Comparison of ENCODE assay signal across 24 cellular contexts in genomic region chr4:17494833-17495232, GRCh38. TPM values are rescaled to one million over a fixed set of nuclear protein-coding genes. Genes with fewer than 3 reads are reported as not detected.
DNase-seq lines count a peak whose midpoint lies in the region; ATAC-seq, FAIRE-seq and TF ChIP-seq lines count a peak whose summit lies in the region.
"Had no signal": no experiment of that assay in that cellular context is flagged by ENCODE, and none has a peak within 500 bp of the region (broad histone marks: within the 10 kb centered on the region; RNA-seq: fewer than 3 reads in every experiment).

No MANE protein-coding gene starts in this region.

- H3K4me1 ChIP-seq in K562 (replicated peaks in 1 of 2; ENCODE audit: control insufficient read depth in 2 of 2, insufficient read depth in 2 of 2, low read length in 2 of 2) (peaks cover 8 to 20% of the 10 kb centered on the region in 2 experiments), hepatocyte (ENCODE audit: insufficient read depth) (peaks cover 19% of the 10 kb centered on the region)

- no peaks in the 10 kb centered on the region for H4K20me1 ChIP-seq in K562 (replicated peaks; ENCODE audit: control insufficient read depth, insufficient read depth, low read length)
- no peaks in the 10 kb centered on the region for H4K20me1 ChIP-seq in hepatocyte (ENCODE audit: insufficient read depth, poor library complexity, severe bottlenecking)

- 74% methylated on average over 4 of the region's 7 CpGs for WGBS in K562 (ENCODE audit: insufficient coverage, low coverage, missing lambda C conversion rate)
- 95% methylated on average over 7 of the region's 7 CpGs for WGBS in hepatocyte (ENCODE audit: low lambda C conversion rate, missing lambda C conversion rate)

- intact Hi-C loops in K562 (cut with micrococcal nuclease) = no loop called here

- no peak for TF ChIP-seq RAD21 in K562 (CRISPR knock-in tag; conservative IDR thresholded peaks at IDR 0.05 in 1 of 2, IDR thresholded peaks at IDR 0.05 in 1 of 2)

- peaks cover 1 to 7% of the 10 kb centered on the region in 2 donors for H3K36me3 Mint-ChIP-seq in activated naive CD4-positive, alpha-beta T cell treated with anti-CD3 and anti-CD28 coated beads, Interleukin-2, amount 50 U/mL, for 72 hours

- H3K27ac ChIP-seq in K562 (ENCODE audit: extremely low read depth, low read depth, low read length) = no peak overlapping the region; the same call in 1 of the 3 replicates
- H3K27ac ChIP-seq in hepatocyte = peak overlapping the region; percentile 70
- H3K27ac ChIP-seq: KMS-11 had no signal

- no peak overlapping the region for H3K9ac ChIP-seq in K562 (ENCODE audit: insufficient read depth in 1 of 2, low read depth in 2 of 2, low read length in 2 of 2)
- H3K9ac ChIP-seq: KMS-11 had no signal

- POLR2A ChIA-PET in K562 (lab: Yijun Ruan, JAX) = interaction anchor here (1.0 to 1.6 kb wide), 2 partner anchors 9 to 10 kb away, joined by 3 to 5 read pairs; no protein-coding TSS in a partner anchor

- H3K9me3 ChIP-seq in K562 (replicated peaks; ENCODE audit: control insufficient read depth, insufficient read depth, low read depth, low read length) = no peaks in the 10 kb centered on the region
- no peaks in the 10 kb centered on the region for H3K9me3 ChIP-seq in hepatocyte (ENCODE audit: low read depth)

- H3K4me2 ChIP-seq in K562 (ENCODE audit: insufficient read depth, low read length) (no peak overlapping the region), hepatocyte (no peak overlapping the region)
- H3K4me2 ChIP-seq: KMS-11 had no signal

- H3K79me2 ChIP-seq in K562 (ENCODE audit: control insufficient read depth, insufficient read depth, low read length) (peaks cover 14% of the 10 kb centered on the region; the same call in 2 of the 3 replicates), hepatocyte (peaks cover 5% of the 10 kb centered on the region)

- CTCF ChIA-PET in K562 (lab: Yijun Ruan, JAX; ENCODE audit: low intra/inter-chr PET ratio) = no interaction called here

- in situ Hi-C loops in K562 (cut with MboI) = no loop called here

- H3K27me3 ChIP-seq in K562 (ENCODE audit: control insufficient read depth in 2 of 2, insufficient read depth in 2 of 2, low read length in 2 of 2) (no peaks in the 10 kb centered on the region; a peak in 1 of 5 replicates), hepatocyte (no peaks in the 10 kb centered on the region)

- no peak for TF ChIP-seq EP300 in K562 (IDR thresholded peaks at IDR 0.05; ENCODE audit: low read length)

- TF ChIP-seq CTCF in K562 (IDR thresholded peaks at IDR 0.05 in 2 of 3, conservative IDR thresholded peaks at IDR 0.05 in 1 of 3; ENCODE audit: insufficient read depth in 2 of 3, low read depth in 1 of 3, low read length in 3 of 3) (no peak), hepatocyte (IDR thresholded peaks at IDR 0.05; ENCODE audit: poor library complexity) (no peak)

- no peak for DNase-seq in activated naive CD4-positive, alpha-beta T cell treated with anti-CD3 and anti-CD28 coated beads, Interleukin-2, amount 50 U/mL, for 72 hours (ENCODE audit: low spot score in 2 of 2)
- no peak for DNase-seq in activated naive CD4-positive, alpha-beta T cell (lab: John Stamatoyannopoulos, UW)
- DNase-seq in K562 (ENCODE audit: extremely low read depth in 1 of 4, low spot score in 3 of 4) = no peak
- no peak for DNase-seq in hepatocyte (ENCODE audit: low spot score)
- no peak for DNase-seq in cerebellar cortex (ENCODE audit: low spot score)
- no peak for DNase-seq in SKM-1 (lab: John Stamatoyannopoulos, UW; ENCODE audit: unreplicated experiment)
- DNase-seq in activated CD4-positive, alpha-beta T cell treated with anti-CD3 and anti-CD28 coated beads for 48 hours = no peak
- DNase-seq: activated CD4-positive, alpha-beta T cell treated with anti-CD3 and anti-CD28 coated beads, Interleukin-2, amount 10 ng/mL, durations not matched to agents 7 days and 5 days; NCI-H2171 treated with DMSO at 0.1 percent for 48 hours; NCI-H526 treated with DMSO at 0.1 percent for 48 hours; stimulated activated CD8-positive, alpha-beta memory T cell treated with anti-CD3 and anti-CD28 coated beads, Interleukin-4, amount 100 ng/mL, for 48 hours; SW 1271 had no signal

- BruUV-seq in K562 (replicated peaks; lab: Mats Ljungman, UMichigan) = no TSS peak

- TF ChIP-seq POLR2A in K562 (conservative IDR thresholded peaks at IDR 0.05) = no peak

- no peaks in the 10 kb centered on the region for H3K9me1 ChIP-seq in K562 (ENCODE audit: control insufficient read depth, insufficient read depth, low read length)

- no peaks in the 10 kb centered on the region for H3K9me3 Mint-ChIP-seq in activated naive CD4-positive, alpha-beta T cell treated with anti-CD3 and anti-CD28 coated beads, Interleukin-2, amount 50 U/mL, for 72 hours
- H3K9me3 Mint-ChIP-seq: activated CD4-positive, alpha-beta T cell treated with anti-CD3 and anti-CD28 coated beads, Interleukin-2, amount 10 ng/mL, durations not matched to agents 7 days and 5 days; nephron had no signal

- peak overlapping the region; percentile 26 to 37 for H3K27ac Mint-ChIP-seq in activated naive CD4-positive, alpha-beta T cell treated with anti-CD3 and anti-CD28 coated beads, Interleukin-2, amount 50 U/mL, for 72 hours
- H3K27ac Mint-ChIP-seq: activated CD4-positive, alpha-beta T cell treated with anti-CD3 and anti-CD28 coated beads, Interleukin-2, amount 10 ng/mL, durations not matched to agents 7 days and 5 days; nephron had no signal

- H2AFZ ChIP-seq in K562 (ENCODE audit: low read depth, low read length) (no peak overlapping the region), hepatocyte (no peak overlapping the region)

- H3K9me2 ChIP-seq in hepatocyte (replicated peaks; ENCODE audit: insufficient read depth) = no peaks in the 10 kb centered on the region

- H3K4me3 ChIP-seq in K562 (no peak overlapping the region), hepatocyte (no peak overlapping the region)

- no peak for ATAC-seq in activated naive CD4-positive, alpha-beta T cell treated with anti-CD3 and anti-CD28 coated beads, Interleukin-2, amount 50 U/mL, for 72 hours
- ATAC-seq in K562 (no peak), HG02642 (IDR thresholded peaks at IDR 0.05; ENCODE audit: poor library complexity, unreplicated experiment) (no peak)

- FAIRE-seq in K562 (lab: Jason Lieb, UNC) = peak; percentile 11
- FAIRE-seq: TTC549 had no signal

- H3K36me3 ChIP-seq in K562 (ENCODE audit: control insufficient read depth, insufficient read depth, low read length) (peaks cover 81% of the 10 kb centered on the region), hepatocyte (replicated peaks; ENCODE audit: insufficient read depth, low read depth) (no peaks in the 10 kb centered on the region)

TF ChIP-seq in K562, 482 proteins besides CTCF, POLR2A, EP300 and RAD21 (continues in another document):
- TF ChIP-seq ZNF311 (CRISPR knock-in tag; IDR thresholded peaks at IDR 0.05) = no peak
- no peak for TF ChIP-seq ZNF57 (CRISPR knock-in tag; IDR thresholded peaks at IDR 0.05)
- no peak for TF ChIP-seq CAMTA2 (CRISPR knock-in tag; conservative IDR thresholded peaks at IDR 0.05)
- no peak for TF ChIP-seq PPARD (CRISPR knock-in tag; IDR thresholded peaks at IDR 0.05)
- TF ChIP-seq NFXL1 (CRISPR knock-in tag; IDR thresholded peaks at IDR 0.05) = no peak

RNA-seq across cellular contexts. Expression of gene QDPR, which starts 17.1 kb away (rescaled TPM):
- total RNA-seq in activated naive CD4-positive, alpha-beta T cell treated with anti-CD3 and anti-CD28 coated beads, Interleukin-2, amount 50 U/mL, for 72 hours = 10 to 100 TPM; 14.8 to 32.2 TPM
- 20.5 and 30.3 TPM in 2 replicates for total RNA-seq in K562 (2011; cell fraction: chromatin; rRNA removed; ENCODE audit: low replicate concordance)
- total RNA-seq in K562 (2011; cell fraction: nucleolus; rRNA removed) = 17.8 and 19.8 TPM in 2 replicates
- 24.1 and 36.3 TPM in 2 replicates for total RNA-seq in K562 (2011; cell fraction: nucleoplasm; rRNA removed)
- total RNA-seq in K562 (2014; rRNA removed) (9.4 and 14.4 TPM in 2 replicates), K562 (2014; rRNA removed; fragmentation: Illumina TruSeq; extraction: Trizol) (16.6 and 17.3 TPM in 2 replicates), K562 (2015; rRNA removed; fragmentation: Illumina TruSeq; extraction: Trizol) (16.6 and 17.2 TPM in 2 replicates), K562 (2021) (28.6 and 29.7 TPM in 2 replicates), hepatocyte (56.2 and 67.6 TPM in 2 replicates)
- polyA plus RNA-seq in K562 (2011; rRNA removed) (27.1 and 28.9 TPM in 2 replicates), K562 (2014; fragmentation: Illumina TruSeq; extraction: Trizol) (26.6 and 27.7 TPM in 2 replicates), K562 (2014; fragmentation: Nextera tagmentation; extraction: Ambion mirVana) (1 to 10 TPM; 5.7 to 6.4 TPM), K562 (2014; rRNA removed) (26.9 and 39.7 TPM in 2 replicates), hepatocyte (65.5 and 70.3 TPM in 2 replicates)
- polyA plus RNA-seq in K562 (2011; cell fraction: cytosol; rRNA removed) = 28.6 and 28.7 TPM in 2 replicates
- 14.7 and 16.9 TPM in 2 replicates for polyA plus RNA-seq in K562 (2011; cell fraction: nucleus; rRNA removed)
- 24.7 and 27.3 TPM in 2 replicates for polyA plus RNA-seq in K562 (2012)
- 27.8 and 36.5 TPM in 2 replicates for polyA minus RNA-seq in K562 (2011; rRNA and poly(A)+ RNA removed)
- 11.0 and 13.0 TPM in 2 replicates for polyA minus RNA-seq in K562 (2011; cell fraction: cytosol; rRNA and poly(A)+ RNA removed)
- polyA minus RNA-seq in K562 (2011; cell fraction: nucleus; rRNA and poly(A)+ RNA removed) = 10.4 and 13.9 TPM in 2 replicates

RNA-seq across cellular contexts. Expression of gene CLRN2, which starts 20.1 kb away (rescaled TPM):
- total RNA-seq in activated naive CD4-positive, alpha-beta T cell treated with anti-CD3 and anti-CD28 coated beads, Interleukin-2, amount 50 U/mL, for 72 hours = not detected
- not detected in 2 replicates for total RNA-seq in K562 (2011; cell fraction: chromatin; rRNA removed; ENCODE audit: low replicate concordance)
- total RNA-seq in K562 (2011; cell fraction: nucleolus; rRNA removed) = not detected in 2 replicates
- total RNA-seq in K562 (2011; cell fraction: nucleoplasm; rRNA removed) = not detected in 2 replicates
- total RNA-seq in K562 (2014; rRNA removed) (not detected in 2 replicates), K562 (2014; rRNA removed; fragmentation: Illumina TruSeq; extraction: Trizol) (not detected in 2 replicates), K562 (2015; rRNA removed; fragmentation: Illumina TruSeq; extraction: Trizol) (not detected in 2 replicates), K562 (2021) (not detected in 2 replicates), hepatocyte (not detected in 2 replicates)
- polyA plus RNA-seq in K562 (2011; rRNA removed) (not detected in 2 replicates), K562 (2014; fragmentation: Illumina TruSeq; extraction: Trizol) (not detected in 2 replicates), K562 (2014; fragmentation: Nextera tagmentation; extraction: Ambion mirVana) (not detected), K562 (2014; rRNA removed) (not detected in 2 replicates), hepatocyte (not detected in 2 replicates)
- polyA plus RNA-seq in K562 (2011; cell fraction: cytosol; rRNA removed) = not detected in 2 replicates
- polyA plus RNA-seq in K562 (2011; cell fraction: nucleus; rRNA removed) = not detected in 2 replicates
- not detected in 2 replicates for polyA plus RNA-seq in K562 (2012)
- polyA minus RNA-seq in K562 (2011; rRNA and poly(A)+ RNA removed) = not detected in 2 replicates
- not detected in 2 replicates for polyA minus RNA-seq in K562 (2011; cell fraction: cytosol; rRNA and poly(A)+ RNA removed)
- not detected in 2 replicates for polyA minus RNA-seq in K562 (2011; cell fraction: nucleus; rRNA and poly(A)+ RNA removed)
- total RNA-seq: activated CD4-positive, alpha-beta T cell treated with anti-CD3 and anti-CD28 coated beads, Interleukin-2, amount 10 ng/mL, durations not matched to agents 7 days and 5 days; bronchial epithelial cell; dermis blood vessel endothelial cell; fibroblast of villous mesenchyme; HT-29; liver; posterior vena cava; subcutaneous adipose tissue; urinary bladder had no signal
- polyA plus RNA-seq: urinary bladder had no signal
